Comparison of ENCODE assay signal across 8 cellular contexts in the genomic region with DNA sequence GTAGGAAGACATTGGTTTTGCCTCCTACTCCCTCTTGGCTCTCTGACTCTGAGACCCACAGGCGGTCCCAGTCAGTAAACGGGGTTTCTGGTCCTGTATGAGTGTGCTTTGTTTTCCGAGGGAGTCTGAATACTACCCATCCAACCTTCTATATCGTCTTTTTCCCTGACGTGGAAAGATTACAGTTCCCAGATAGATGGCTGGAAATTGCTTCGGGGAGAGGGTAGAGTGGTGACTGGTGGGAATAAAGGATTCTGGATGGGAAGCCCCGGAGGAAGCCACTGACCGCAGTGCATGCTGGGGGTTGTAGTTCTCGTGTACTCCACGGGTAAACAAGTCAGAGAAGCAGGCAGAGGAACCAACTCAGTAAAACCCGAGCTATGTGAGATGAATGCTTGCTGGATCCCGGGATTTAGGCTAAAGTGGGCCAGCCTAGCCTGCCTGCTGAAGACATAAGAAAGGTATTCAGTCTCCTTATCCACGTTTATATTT.
DNase-seq lines count a peak whose midpoint lies in the region; ATAC-seq and TF ChIP-seq lines count a peak whose summit lies in the region.

No MANE protein-coding gene starts in this region.

- H3K27me3 Mint-ChIP-seq in activated CD8-positive, alpha-beta T cell treated with anti-CD3 and anti-CD28 coated beads, Interleukin-2, amount 10 ng/mL, durations not matched to agents 7 days and 5 days (ENCODE audit: low read depth): no peaks in the 10 kb centered on the region
- peaks cover 6% of the 10 kb centered on the region for H3K27me3 Mint-ChIP-seq in endothelial cell (ENCODE audit: unreplicated experiment)

- no peak overlapping the region for H3K4ac ChIP-seq in mesendoderm (ENCODE audit: low read depth, low read length)

- H4K5ac ChIP-seq in mesendoderm (ENCODE audit: low read length): peak overlapping the region; percentile 35

- CTCF ChIA-PET in activated CD8-positive, alpha-beta T cell treated with anti-CD3 and anti-CD28 coated beads, Interleukin-2, amount 10 ng/mL, durations not matched to agents 7 days and 5 days (lab: Charles Lee): no interaction called here

- no peak overlapping the region for H2BK15ac ChIP-seq in mesendoderm (replicated peaks; ENCODE audit: low read depth)

- peak overlapping the region; percentile 39 for H3K4me2 ChIP-seq in mesendoderm (ENCODE audit: low read length)

- no peak overlapping the region for H3K27ac ChIP-seq in mesendoderm (ENCODE audit: low read depth, low read length)

- H3K4me3 Mint-ChIP-seq in activated CD8-positive, alpha-beta T cell treated with anti-CD3 and anti-CD28 coated beads, Interleukin-2, amount 10 ng/mL, durations not matched to agents 7 days and 5 days: peak overlapping the region; percentile 70
- peak overlapping the region; percentile 38 for H3K4me3 Mint-ChIP-seq in endothelial cell (ENCODE audit: unreplicated experiment)

- peak overlapping the region; percentile 74 for H3K56ac ChIP-seq in mesendoderm (ENCODE audit: low read length)

- ATAC-seq in HG03039 (IDR thresholded peaks at IDR 0.05; ENCODE audit: unreplicated experiment): peak; percentile 71
- peak; percentile 87 for ATAC-seq in activated CD8-positive, alpha-beta T cell treated with anti-CD3 and anti-CD28 coated beads, Interleukin-2, amount 10 ng/mL, durations not matched to agents 7 days and 5 days

- H3K18ac ChIP-seq in mesendoderm (ENCODE audit: low read length): peak overlapping the region; percentile 35

- DNase-seq in GM13977 (ENCODE audit: low spot score): peak; percentile 69
- peak; percentile 95 for DNase-seq in NCI-H69 (lab: John Stamatoyannopoulos, UW)
- peak; percentile 67 for DNase-seq in activated CD8-positive, alpha-beta T cell treated with anti-CD3 and anti-CD28 coated beads, Interleukin-2, amount 10 ng/mL, durations not matched to agents 7 days and 5 days
- peak; percentile 68 for DNase-seq in endothelial cell (ENCODE audit: low spot score)
- peak; percentile 88 for DNase-seq in mesendoderm
- peak; percentile 21 for DNase-seq in stimulated activated CD8-positive, alpha-beta memory T cell treated with anti-CD3 and anti-CD28 coated beads, Interleukin-15, amount 100 ng/mL, for 1 hour (ENCODE audit: low read depth)
- DNase-seq in KG1 (lab: John Stamatoyannopoulos, UW): no peak

- TF ChIP-seq CTCF in GM13977 (IDR thresholded peaks at IDR 0.05; ENCODE audit: extremely low read depth, insufficient read depth, missing control alignments) (no peak), endothelial cell (IDR thresholded peaks at IDR 0.05; ENCODE audit: unreplicated experiment) (no peak)

- H2BK5ac ChIP-seq in mesendoderm (ENCODE audit: low read length): no peak overlapping the region

- no peaks in the 10 kb centered on the region for H3K79me1 ChIP-seq in mesendoderm (ENCODE audit: low read length)

- peaks cover 11% of the 10 kb centered on the region for H3K4me1 Mint-ChIP-seq in activated CD8-positive, alpha-beta T cell treated with anti-CD3 and anti-CD28 coated beads, Interleukin-2, amount 10 ng/mL, durations not matched to agents 7 days and 5 days (ENCODE audit: low read depth)
- H3K4me1 Mint-ChIP-seq in endothelial cell (ENCODE audit: unreplicated experiment): peaks cover 8% of the 10 kb centered on the region

- peak overlapping the region; percentile 54 for H3K9ac ChIP-seq in mesendoderm (ENCODE audit: low read length)

- H3K36me3 ChIP-seq in mesendoderm (ENCODE audit: control insufficient read depth, insufficient read depth, low read length): no peaks in the 10 kb centered on the region

- H3K23ac ChIP-seq in mesendoderm (ENCODE audit: low read length): no peak overlapping the region

- peak overlapping the region; percentile 1 for H3K27ac Mint-ChIP-seq in activated CD8-positive, alpha-beta T cell treated with anti-CD3 and anti-CD28 coated beads, Interleukin-2, amount 10 ng/mL, durations not matched to agents 7 days and 5 days
- peak overlapping the region; percentile 70 for H3K27ac Mint-ChIP-seq in endothelial cell (ENCODE audit: unreplicated experiment)

- H3K36me3 Mint-ChIP-seq in activated CD8-positive, alpha-beta T cell treated with anti-CD3 and anti-CD28 coated beads, Interleukin-2, amount 10 ng/mL, durations not matched to agents 7 days and 5 days (ENCODE audit: low read depth): no peaks in the 10 kb centered on the region
- H3K36me3 Mint-ChIP-seq in endothelial cell (ENCODE audit: low read depth, unreplicated experiment): no peaks in the 10 kb centered on the region

- H3K27me3 ChIP-seq in mesendoderm (ENCODE audit: insufficient read depth, low read length, poor library complexity): no peaks in the 10 kb centered on the region

- no peaks in the 10 kb centered on the region for H3K79me2 ChIP-seq in mesendoderm (ENCODE audit: control insufficient read depth, insufficient read depth, low read length)

- POLR2A ChIA-PET in activated CD8-positive, alpha-beta T cell treated with anti-CD3 and anti-CD28 coated beads, Interleukin-2, amount 10 ng/mL, durations not matched to agents 7 days and 5 days (lab: Charles Lee): no interaction called here

- no CpG with 5 or more reads among the region's 13 CpGs for WGBS in mesendoderm (ENCODE audit: extremely low coverage, insufficient coverage, low lambda C conversion rate)

- H3K4me3 ChIP-seq in mesendoderm (ENCODE audit: low read length): no peak overlapping the region

- H4K8ac ChIP-seq in mesendoderm (ENCODE audit: low read depth, low read length): peak overlapping the region; percentile 89

- H3K9me3 Mint-ChIP-seq in activated CD8-positive, alpha-beta T cell treated with anti-CD3 and anti-CD28 coated beads, Interleukin-2, amount 10 ng/mL, durations not matched to agents 7 days and 5 days (ENCODE audit: insufficient read depth): no peaks in the 10 kb centered on the region
- no peaks in the 10 kb centered on the region for H3K9me3 Mint-ChIP-seq in endothelial cell (ENCODE audit: unreplicated experiment)

- in situ Hi-C loops in GM13977 (cut with MboI; ENCODE audit: low pct_unique_long_range_greater_than_20kb, low sequenced_read_pairs, unreplicated experiment): no loop called here

- no peak overlapping the region for H2BK120ac ChIP-seq in mesendoderm (ENCODE audit: low read depth, low read length)

- H3K4me1 ChIP-seq in mesendoderm (ENCODE audit: control insufficient read depth, low read depth, low read length): no peaks in the 10 kb centered on the region

- no peak overlapping the region for H2AK5ac ChIP-seq in mesendoderm (ENCODE audit: low read length)
